In the genomic region with DNA sequence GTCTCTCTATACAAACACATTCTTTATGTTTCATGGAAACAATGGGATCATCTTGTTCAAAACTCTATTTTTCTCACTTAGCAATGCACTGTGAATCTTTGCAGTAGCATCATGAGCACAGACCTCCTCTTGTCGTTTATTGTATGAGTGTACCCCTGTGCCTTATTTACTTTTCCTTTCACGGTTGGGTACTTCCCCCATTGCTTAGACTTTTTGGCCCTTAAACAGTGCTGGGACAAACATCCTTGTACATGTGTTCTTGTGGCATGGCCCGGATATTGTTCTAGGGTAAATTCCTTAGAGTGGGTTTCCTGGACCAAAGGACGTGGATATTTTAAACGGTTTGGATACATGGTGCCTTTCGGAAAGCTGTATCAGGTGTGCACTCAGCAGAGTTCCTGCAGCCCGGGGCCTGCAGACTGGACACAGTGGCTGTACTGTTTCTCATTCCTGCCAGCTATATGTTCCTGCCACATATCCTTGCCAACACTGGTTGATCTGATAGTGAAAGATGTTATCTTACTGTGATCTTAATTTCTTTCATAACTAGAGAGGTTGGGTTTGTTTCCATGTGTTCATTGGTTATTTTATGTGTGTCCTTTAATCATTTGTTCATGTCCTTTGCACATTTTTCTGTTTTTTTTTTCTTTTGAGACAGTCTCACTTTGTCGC, we compare ENCODE assay signal across 20 cellular contexts.
DNase-seq lines count a peak whose midpoint lies in the region; TF ChIP-seq lines count a peak whose summit lies in the region.
"Had no signal": no experiment of that assay in that cellular context is flagged by ENCODE, and none has a peak within 500 bp of the region (broad histone marks: within the 10 kb centered on the region; RNA-seq: fewer than 3 reads in every experiment).

No MANE protein-coding gene starts in this region.

- H3K4me1 Mint-ChIP-seq in activated T-cell treated with anti-CD3 and anti-CD28 coated beads, Interleukin-2, amount 50 U/mL, for 24 hours (ENCODE audit: low read depth) = peaks cover 15% of the 10 kb centered on the region
- H3K4me1 Mint-ChIP-seq in type B pancreatic cell (ENCODE audit: unreplicated experiment) = peaks cover 18% of the 10 kb centered on the region

- no peak overlapping the region for H3K4me3 Mint-ChIP-seq in activated T-cell treated with anti-CD3 and anti-CD28 coated beads, Interleukin-2, amount 50 U/mL, for 24 hours
- H3K4me3 Mint-ChIP-seq in type B pancreatic cell = no peak overlapping the region
- H3K4me3 Mint-ChIP-seq: activated naive CD4-positive, alpha-beta T cell treated with anti-CD3 and anti-CD28 coated beads, Interleukin-2, amount 50 U/mL, for 24 hours; CD4-positive, alpha-beta T cell; stimulated activated naive CD8-positive, alpha-beta T cell treated with anti-CD3 and anti-CD28 coated beads, Interleukin-15, Interleukin-2, amounts not matched to agents 100 ng/mL and 50 ng/mL, for 24 hours; T-helper 1 cell treated with Interleukin-12 subunit alpha and Interleukin-12 subunit beta and Interleukin-4 antibody, amounts not matched to agents 30 μg/mL and 1 μg/mL, for 36 hours had no signal

- H3K27me3 Mint-ChIP-seq in activated T-cell treated with anti-CD3 and anti-CD28 coated beads, Interleukin-2, amount 50 U/mL, for 24 hours = peaks cover 2% of the 10 kb centered on the region
- no peaks in the 10 kb centered on the region for H3K27me3 Mint-ChIP-seq in type B pancreatic cell
- H3K27me3 Mint-ChIP-seq: activated naive CD4-positive, alpha-beta T cell treated with anti-CD3 and anti-CD28 coated beads, Interleukin-2, amount 50 U/mL, for 24 hours; CD4-positive, alpha-beta T cell had no signal

- TF ChIP-seq CTCF in type B pancreatic cell (conservative IDR thresholded peaks at IDR 0.05) = no peak

- DNase-seq in activated T-cell treated with anti-CD3 and anti-CD28 coated beads, Interleukin-2, amount 50 U/mL, for 24 hours = peak; percentile 11
- no peak for DNase-seq in activated T-cell treated with anti-CD3 and anti-CD28 coated beads, Interleukin-2, amount 50 U/mL, for 48 hours
- DNase-seq in NCI-H526 treated with DMSO at 0.1 percent for 48 hours (lab: John Stamatoyannopoulos, UW) = peak; percentile 51
- DNase-seq in kidney glomerular epithelial cell (lab: John Stamatoyannopoulos, UW) = peak; percentile 23
- no peak for DNase-seq in type B pancreatic cell (ENCODE audit: extremely low spot score, unreplicated experiment)
- DNase-seq in OCI-M2 (lab: John Stamatoyannopoulos, UW; ENCODE audit: unreplicated experiment) = no peak
- DNase-seq in NCI-H510A treated with DMSO at 0.1 percent for 48 hours (lab: John Stamatoyannopoulos, UW) = no peak
- DNase-seq in NCI-H2171 (lab: John Stamatoyannopoulos, UW) = no peak
- DNase-seq: AML-193; amniotic stem cell; CD4-positive, alpha-beta T cell; heart right ventricle; NCI-H1417; NCI-H2029; NCI-H226; NCI-H748 treated with DMSO at 0.1 percent for 48 hours had no signal

- H3K36me3 Mint-ChIP-seq in activated T-cell treated with anti-CD3 and anti-CD28 coated beads, Interleukin-2, amount 50 U/mL, for 24 hours (ENCODE audit: low read depth) = no peaks in the 10 kb centered on the region
- no peaks in the 10 kb centered on the region for H3K36me3 Mint-ChIP-seq in type B pancreatic cell

- no peaks in the 10 kb centered on the region for H3K9me3 Mint-ChIP-seq in activated T-cell treated with anti-CD3 and anti-CD28 coated beads, Interleukin-2, amount 50 U/mL, for 24 hours
- no peaks in the 10 kb centered on the region for H3K9me3 Mint-ChIP-seq in type B pancreatic cell
- H3K9me3 Mint-ChIP-seq: activated naive CD4-positive, alpha-beta T cell treated with anti-CD3 and anti-CD28 coated beads, Interleukin-2, amount 50 U/mL, for 24 hours; activated T-helper 2 cell treated with anti-CD3 and anti-CD28 coated beads, Interferon-gamma antibody, Interleukin-2, Interleukin-4, amounts not matched to agents 10 μg/mL and 5 μg/mL and 100 μg/mL, durations not matched to agents 14 hours and 24 hours and 36 hours; CD4-positive, alpha-beta T cell; stimulated activated naive CD8-positive, alpha-beta T cell treated with anti-CD3 and anti-CD28 coated beads, Interleukin-15, Interleukin-2, amounts not matched to agents 100 ng/mL and 50 ng/mL, for 24 hours; T-helper 1 cell treated with Interleukin-12 subunit alpha and Interleukin-12 subunit beta and Interleukin-4 antibody, amounts not matched to agents 30 μg/mL and 1 μg/mL, for 36 hours had no signal

- no peak overlapping the region for H3K27ac Mint-ChIP-seq in activated T-cell treated with anti-CD3 and anti-CD28 coated beads, Interleukin-2, amount 50 U/mL, for 24 hours
- H3K27ac Mint-ChIP-seq in type B pancreatic cell = peak overlapping the region; percentile 40
- H3K27ac Mint-ChIP-seq: activated naive CD4-positive, alpha-beta T cell treated with anti-CD3 and anti-CD28 coated beads, Interleukin-2, amount 50 U/mL, for 24 hours; activated T-helper 2 cell treated with anti-CD3 and anti-CD28 coated beads, Interferon-gamma antibody, Interleukin-2, Interleukin-4, amounts not matched to agents 10 μg/mL and 5 μg/mL and 100 μg/mL, durations not matched to agents 14 hours and 24 hours and 36 hours; CD4-positive, alpha-beta T cell; stimulated activated naive CD8-positive, alpha-beta T cell treated with anti-CD3 and anti-CD28 coated beads, Interleukin-15, Interleukin-2, amounts not matched to agents 100 ng/mL and 50 ng/mL, for 24 hours; T-helper 1 cell treated with Interleukin-12 subunit alpha and Interleukin-12 subunit beta and Interleukin-4 antibody, amounts not matched to agents 30 μg/mL and 1 μg/mL, for 36 hours had no signal

Comparison
In these comparisons a context has a peak if more than half of its experiments do, and no peak if none do; other contexts are left out.
1. DNase-seq: peak in activated T-cell treated with anti-CD3 and anti-CD28 coated beads, Interleukin-2, amount 50 U/mL, for 24 hours (single experiment), NCI-H526 treated with DMSO at 0.1 percent for 48 hours (single experiment) and kidney glomerular epithelial cell (single experiment); none in activated T-cell treated with anti-CD3 and anti-CD28 coated beads, Interleukin-2, amount 50 U/mL, for 48 hours (0 of 2), type B pancreatic cell (single experiment), OCI-M2 (single experiment), NCI-H510A treated with DMSO at 0.1 percent for 48 hours (single experiment) and NCI-H2171 (single experiment).